ENCODE assay signal across 14 cellular contexts in genomic region chr7:150992051-150992640, GRCh38. TPM values are rescaled to one million over a fixed set of nuclear protein-coding genes. Genes with fewer than 3 reads are reported as not detected.
DNase-seq lines count a peak whose midpoint lies in the region; ATAC-seq, FAIRE-seq and TF ChIP-seq lines count a peak whose summit lies in the region.
"Had no signal": no experiment of that assay in that cellular context is flagged by ENCODE, and none has a peak within 500 bp of the region (broad histone marks: within the 10 kb centered on the region; RNA-seq: fewer than 3 reads in every experiment).

No MANE protein-coding gene starts in this region.

- no peak overlapping the region for H3K4me3 ChIP-seq in left ventricle myocardium inferior
- H3K4me3 ChIP-seq in hepatocyte = no peak overlapping the region
- no peak overlapping the region for H3K4me3 ChIP-seq in spleen
- H3K4me3 ChIP-seq: SK-N-MC had no signal

- DNase-seq in left ventricle myocardium inferior (no peak), Right ventricle myocardium inferior (ENCODE audit: missing footprints) (no peak), RCC 7860 (ENCODE audit: low spot score) (peak; percentile 30), hepatocyte (ENCODE audit: low spot score) (no peak), spleen (no peak), AG08395 (ENCODE audit: low spot score) (no peak), GM10248 (ENCODE audit: extremely low spot score) (no peak)
- no peak for DNase-seq in activated naive CD4-positive, alpha-beta T cell (lab: John Stamatoyannopoulos, UW)
- DNase-seq: NCI-H187 treated with DMSO at 0.1 percent for 48 hours, NCI-H510A, PC-3 had no signal

- no peaks in the 10 kb centered on the region for H3K36me3 ChIP-seq in left ventricle myocardium inferior
- H3K36me3 ChIP-seq in hepatocyte (replicated peaks; ENCODE audit: insufficient read depth, low read depth) = no peaks in the 10 kb centered on the region
- H3K36me3 ChIP-seq in spleen = peaks cover 0 to 12% (median 0%) of the 10 kb centered on the region in 6 donors

- ATAC-seq in Right ventricle myocardium inferior = no peak
- ATAC-seq: PC-3 had no signal

- H3K9me3 ChIP-seq in left ventricle myocardium inferior (replicated peaks) (no peaks in the 10 kb centered on the region), hepatocyte (ENCODE audit: low read depth) (no peaks in the 10 kb centered on the region), spleen (peaks cover 0 to 21% (median 16%) of the 10 kb centered on the region in 8 donors)

- H3K27ac ChIP-seq in left ventricle myocardium inferior (replicated peaks) = peak overlapping the region; percentile 92
- H3K27ac ChIP-seq in hepatocyte = peak overlapping the region; percentile 94
- peak overlapping the region; percentile 7 to 89 (median 77) for H3K27ac ChIP-seq in spleen
- H3K27ac ChIP-seq: SK-N-MC had no signal

- no peaks in the 10 kb centered on the region for H3K79me2 ChIP-seq in hepatocyte

- intact Hi-C loops in left ventricle myocardium inferior (cut with micrococcal nuclease) (no loop called here), Right ventricle myocardium inferior (cut with DNase I) (no loop called here), spleen (cut with DNase I; ENCODE audit: low total_unique reads) (no loop called here)

- POLR2A ChIA-PET in GM10248 (lab: Yijun Ruan, JAX) = no interaction called here

- H3K4me2 ChIP-seq in hepatocyte = peak overlapping the region; percentile 2

- no peaks in the 10 kb centered on the region for H4K20me1 ChIP-seq in hepatocyte (ENCODE audit: insufficient read depth, poor library complexity, severe bottlenecking)

- CTCF ChIA-PET in GM10248 (lab: Yijun Ruan, JAX) = interaction anchor here (0.5 to 1.7 kb wide), 4 partner anchors 8 to 29 kb away, joined by 3 to 5 read pairs (median 3); no protein-coding TSS in a partner anchor

- H3K27me3 ChIP-seq in left ventricle myocardium inferior (ENCODE audit: low read depth) (no peaks in the 10 kb centered on the region), hepatocyte (no peaks in the 10 kb centered on the region), spleen (replicated peaks in 1 of 7) (peaks cover 0 to 41% (median 6%) of the 10 kb centered on the region in 7 donors)

- TF ChIP-seq CTCF in left ventricle myocardium inferior (IDR thresholded peaks at IDR 0.05; ENCODE audit: borderline replicate concordance) = no peak
- TF ChIP-seq CTCF in hepatocyte (IDR thresholded peaks at IDR 0.05; ENCODE audit: poor library complexity) = no peak
- TF ChIP-seq CTCF in spleen (IDR thresholded peaks at IDR 0.05 in 8 of 11, conservative IDR thresholded peaks at IDR 0.05 in 3 of 11) = no peak
- TF ChIP-seq CTCF in GM10248 (IDR thresholded peaks at IDR 0.05; ENCODE audit: control extremely low read depth, extremely low read depth, low read depth, missing control alignments) = no peak

- WGBS in hepatocyte (ENCODE audit: low lambda C conversion rate, missing lambda C conversion rate) = 83% methylated on average over 6 of the region's 6 CpGs
- WGBS in spleen, 5 donors = 70 to 88% (median 72%) methylated on average over 6 of the region's 6 CpGs

- no peaks in the 10 kb centered on the region for H3K9me2 ChIP-seq in hepatocyte (replicated peaks; ENCODE audit: insufficient read depth)

- no peak overlapping the region for H2AFZ ChIP-seq in hepatocyte

- no peak for FAIRE-seq in RCC 7860 (lab: Jason Lieb, UNC)
- FAIRE-seq: GM19239, H54 had no signal

- TF ChIP-seq POLR2A in spleen (IDR thresholded peaks at IDR 0.05) = no peak

- H3K4me1 ChIP-seq in left ventricle myocardium inferior = peaks cover 71% of the 10 kb centered on the region
- peaks cover 24% of the 10 kb centered on the region for H3K4me1 ChIP-seq in hepatocyte (ENCODE audit: insufficient read depth)
- peaks cover 14 to 85% (median 63%) of the 10 kb centered on the region in 6 donors for H3K4me1 ChIP-seq in spleen

RNA-seq across cellular contexts. Expression of gene NOS3, which starts 1.3 kb away (rescaled TPM):
- total RNA-seq in left ventricle myocardium inferior (12.6 TPM), Right ventricle myocardium inferior (19.4 TPM), hepatocyte (8.1 and 9.8 TPM in 2 replicates), spleen (100 to 1,000 TPM; 106 to 455 (median 187) TPM)
- polyA plus RNA-seq in hepatocyte (15.3 and 17.4 TPM in 2 replicates), spleen (10 to 100 TPM; 11.9 to 81.1 (median 28.4) TPM)

RNA-seq across cellular contexts. Expression of gene KCNH2, which starts 14.0 kb away (rescaled TPM):
- total RNA-seq in left ventricle myocardium inferior (94.1 TPM), Right ventricle myocardium inferior (97.3 TPM), hepatocyte (8.4 and 9.4 TPM in 2 replicates), spleen (1 to 10 TPM; 1.6 to 5.1 (median 2.8) TPM)
- polyA plus RNA-seq in hepatocyte (9.1 and 11.3 TPM in 2 replicates), spleen (1 to 10 TPM in 2 of 3 donors, under 1 TPM in 1; 0.67 to 2.5 (median 1.3) TPM)

RNA-seq across cellular contexts. Expression of gene ATG9B, which starts 32.1 kb away (rescaled TPM):
- total RNA-seq in left ventricle myocardium inferior (not detected), Right ventricle myocardium inferior (not detected), hepatocyte (0.64 and 0.80 TPM in 2 replicates), spleen (1 to 10 TPM in 6 of 7 donors, under 1 TPM in 1; 0.66 to 3.8 (median 2.8) TPM)
- polyA plus RNA-seq in hepatocyte (2.4 and 13.2 TPM in 2 replicates), spleen (1 to 10 TPM; 1.8 to 3.7 (median 1.9) TPM)

RNA-seq across cellular contexts. Expression of gene ABCB8, which starts 36.1 kb away (rescaled TPM):
- 28.3 TPM for total RNA-seq in left ventricle myocardium inferior
- 24.5 TPM for total RNA-seq in Right ventricle myocardium inferior
- 22.6 and 24.4 TPM in 2 replicates for total RNA-seq in hepatocyte
- polyA plus RNA-seq in hepatocyte = 32.6 and 41.2 TPM in 2 replicates
- 10 to 100 TPM; 22.5 to 42.6 (median 29.1) TPM for total RNA-seq in spleen
- 10 to 100 TPM; 12.9 to 21.1 (median 17.2) TPM for polyA plus RNA-seq in spleen

RNA-seq across cellular contexts. Expression of gene ASIC3, which starts 56.2 kb away (rescaled TPM):
- total RNA-seq in left ventricle myocardium inferior (5.3 TPM), Right ventricle myocardium inferior (5.5 TPM), hepatocyte (2.9 and 4.5 TPM in 2 replicates), spleen (1 to 10 TPM; 1.5 to 5.0 (median 2.9) TPM)
- polyA plus RNA-seq in hepatocyte (2.1 and 7.0 TPM in 2 replicates), spleen (1 to 10 TPM; 1.1 to 3.7 (median 2.6) TPM)
